Comparison of ENCODE assay signal across 1 cellular context in genomic region chr16:11742536-11743307, GRCh38.
TF ChIP-seq lines count a peak whose summit lies in the region.

A gene with protein sequence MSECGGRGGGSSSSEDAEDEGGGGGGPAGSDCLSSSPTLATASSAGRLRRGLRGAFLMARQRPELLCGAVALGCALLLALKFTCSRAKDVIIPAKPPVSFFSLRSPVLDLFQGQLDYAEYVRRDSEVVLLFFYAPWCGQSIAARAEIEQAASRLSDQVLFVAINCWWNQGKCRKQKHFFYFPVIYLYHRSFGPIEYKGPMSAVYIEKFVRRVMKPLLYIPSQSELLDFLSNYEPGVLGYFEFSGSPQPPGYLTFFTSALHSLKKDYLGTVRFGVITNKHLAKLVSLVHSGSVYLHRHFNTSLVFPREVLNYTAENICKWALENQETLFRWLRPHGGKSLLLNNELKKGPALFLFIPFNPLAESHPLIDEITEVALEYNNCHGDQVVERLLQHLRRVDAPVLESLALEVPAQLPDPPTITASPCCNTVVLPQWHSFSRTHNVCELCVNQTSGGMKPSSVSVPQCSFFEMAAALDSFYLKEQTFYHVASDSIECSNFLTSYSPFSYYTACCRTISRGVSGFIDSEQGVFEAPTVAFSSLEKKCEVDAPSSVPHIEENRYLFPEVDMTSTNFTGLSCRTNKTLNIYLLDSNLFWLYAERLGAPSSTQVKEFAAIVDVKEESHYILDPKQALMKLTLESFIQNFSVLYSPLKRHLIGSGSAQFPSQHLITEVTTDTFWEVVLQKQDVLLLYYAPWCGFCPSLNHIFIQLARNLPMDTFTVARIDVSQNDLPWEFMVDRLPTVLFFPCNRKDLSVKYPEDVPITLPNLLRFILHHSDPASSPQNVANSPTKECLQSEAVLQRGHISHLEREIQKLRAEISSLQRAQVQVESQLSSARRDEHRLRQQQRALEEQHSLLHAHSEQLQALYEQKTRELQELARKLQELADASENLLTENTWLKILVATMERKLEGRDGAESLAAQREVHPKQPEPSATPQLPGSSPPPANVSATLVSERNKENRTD (minus strand): TSS chr16:11742857. CDS start chr16:11742730, 127 bp downstream.

TF ChIP-seq in HEK293, 187 proteins besides CTCF, POLR2A, EP300 and RAD21 (continued from another document and continues in another):
- TF ChIP-seq, protein P1, sequence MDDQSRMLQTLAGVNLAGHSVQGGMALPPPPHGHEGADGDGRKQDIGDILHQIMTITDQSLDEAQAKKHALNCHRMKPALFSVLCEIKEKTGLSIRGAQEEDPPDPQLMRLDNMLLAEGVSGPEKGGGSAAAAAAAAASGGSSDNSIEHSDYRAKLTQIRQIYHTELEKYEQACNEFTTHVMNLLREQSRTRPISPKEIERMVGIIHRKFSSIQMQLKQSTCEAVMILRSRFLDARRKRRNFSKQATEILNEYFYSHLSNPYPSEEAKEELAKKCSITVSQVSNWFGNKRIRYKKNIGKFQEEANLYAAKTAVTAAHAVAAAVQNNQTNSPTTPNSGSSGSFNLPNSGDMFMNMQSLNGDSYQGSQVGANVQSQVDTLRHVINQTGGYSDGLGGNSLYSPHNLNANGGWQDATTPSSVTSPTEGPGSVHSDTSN (CRISPR knock-in tag; IDR thresholded peaks at IDR 0.05), result no peak; the same call in 1 of the 2 replicates
- peak; percentile 71 for TF ChIP-seq PRDM4 (tag by site-specific recombination; IDR thresholded peaks at IDR 0.05)
- TF ChIP-seq, protein P2, sequence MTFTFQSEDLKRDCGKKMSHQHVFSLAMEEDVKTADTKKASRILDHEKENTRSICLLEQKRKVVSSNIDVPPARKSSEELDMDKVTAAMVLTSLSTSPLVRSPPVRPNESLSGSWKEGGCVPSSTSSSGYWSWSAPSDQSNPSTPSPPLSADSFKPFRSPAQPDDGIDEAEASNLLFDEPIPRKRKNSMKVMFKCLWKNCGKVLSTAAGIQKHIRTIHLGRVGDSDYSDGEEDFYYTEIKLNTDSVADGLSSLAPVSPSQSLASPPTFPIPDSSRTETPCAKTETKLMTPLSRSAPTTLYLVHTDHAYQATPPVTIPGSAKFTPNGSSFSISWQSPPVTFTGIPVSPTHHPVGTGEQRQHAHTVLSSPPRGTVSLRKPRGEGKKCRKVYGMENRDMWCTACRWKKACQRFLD (tag by site-specific recombination; IDR thresholded peaks at IDR 0.05), result no peak
- peak; percentile 12; the same call in 1 of the 2 replicates for TF ChIP-seq ZNF76 (tag by site-specific recombination; IDR thresholded peaks at IDR 0.05; ENCODE audit: borderline replicate concordance, low read depth)
- peak; percentile 96; the same call in 1 of the 2 replicates for TF ChIP-seq BCL11B (tag by site-specific recombination; IDR thresholded peaks at IDR 0.05; ENCODE audit: low read depth)
- peak; percentile 52; the same call in 1 of the 2 replicates for TF ChIP-seq ZBTB44 (tag by site-specific recombination; IDR thresholded peaks at IDR 0.05)
- TF ChIP-seq GLIS1 (tag by site-specific recombination; IDR thresholded peaks at IDR 0.05), result no peak; the same call in 1 of the 2 replicates
- peak; percentile 72 for TF ChIP-seq ZNF660 (tag by site-specific recombination; IDR thresholded peaks at IDR 0.05)
- TF ChIP-seq ZNF24 (tag by site-specific recombination; IDR thresholded peaks at IDR 0.05), result peak; percentile 43; the same call in 1 of the 2 replicates
- no peak for TF ChIP-seq ZNF555 (tag by site-specific recombination; conservative IDR thresholded peaks at IDR 0.05)
- TF ChIP-seq SP7 (tag by site-specific recombination; IDR thresholded peaks at IDR 0.05), result peak; percentile 48; the same call in 1 of the 2 replicates
- TF ChIP-seq, protein P3, sequence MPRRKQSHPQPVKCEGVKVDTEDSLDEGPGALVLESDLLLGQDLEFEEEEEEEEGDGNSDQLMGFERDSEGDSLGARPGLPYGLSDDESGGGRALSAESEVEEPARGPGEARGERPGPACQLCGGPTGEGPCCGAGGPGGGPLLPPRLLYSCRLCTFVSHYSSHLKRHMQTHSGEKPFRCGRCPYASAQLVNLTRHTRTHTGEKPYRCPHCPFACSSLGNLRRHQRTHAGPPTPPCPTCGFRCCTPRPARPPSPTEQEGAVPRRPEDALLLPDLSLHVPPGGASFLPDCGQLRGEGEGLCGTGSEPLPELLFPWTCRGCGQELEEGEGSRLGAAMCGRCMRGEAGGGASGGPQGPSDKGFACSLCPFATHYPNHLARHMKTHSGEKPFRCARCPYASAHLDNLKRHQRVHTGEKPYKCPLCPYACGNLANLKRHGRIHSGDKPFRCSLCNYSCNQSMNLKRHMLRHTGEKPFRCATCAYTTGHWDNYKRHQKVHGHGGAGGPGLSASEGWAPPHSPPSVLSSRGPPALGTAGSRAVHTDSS (tag by site-specific recombination; IDR thresholded peaks at IDR 0.05), result 0 out of 2 replicates have a peak, but pooled peaks have one; percentile 19
- TF ChIP-seq EGR2 (tag by site-specific recombination; IDR thresholded peaks at IDR 0.05; ENCODE audit: low read depth), result peak; percentile 82
- no peak for TF ChIP-seq GFI1B (tag by site-specific recombination; IDR thresholded peaks at IDR 0.05)
- peak; percentile 80; the same call in 1 of the 2 replicates for TF ChIP-seq BCL11A (tag by site-specific recombination; IDR thresholded peaks at IDR 0.05; ENCODE audit: low read depth)
- TF ChIP-seq KLF1 (tag by site-specific recombination; IDR thresholded peaks at IDR 0.05), result peak; percentile 99
- TF ChIP-seq IKZF3 (tag by site-specific recombination; IDR thresholded peaks at IDR 0.05), result peak; percentile 97
- TF ChIP-seq, protein P4, sequence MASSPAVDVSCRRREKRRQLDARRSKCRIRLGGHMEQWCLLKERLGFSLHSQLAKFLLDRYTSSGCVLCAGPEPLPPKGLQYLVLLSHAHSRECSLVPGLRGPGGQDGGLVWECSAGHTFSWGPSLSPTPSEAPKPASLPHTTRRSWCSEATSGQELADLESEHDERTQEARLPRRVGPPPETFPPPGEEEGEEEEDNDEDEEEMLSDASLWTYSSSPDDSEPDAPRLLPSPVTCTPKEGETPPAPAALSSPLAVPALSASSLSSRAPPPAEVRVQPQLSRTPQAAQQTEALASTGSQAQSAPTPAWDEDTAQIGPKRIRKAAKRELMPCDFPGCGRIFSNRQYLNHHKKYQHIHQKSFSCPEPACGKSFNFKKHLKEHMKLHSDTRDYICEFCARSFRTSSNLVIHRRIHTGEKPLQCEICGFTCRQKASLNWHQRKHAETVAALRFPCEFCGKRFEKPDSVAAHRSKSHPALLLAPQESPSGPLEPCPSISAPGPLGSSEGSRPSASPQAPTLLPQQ (tag by site-specific recombination; IDR thresholded peaks at IDR 0.05), result peak; percentile 94
- TF ChIP-seq OVOL3 (tag by site-specific recombination; IDR thresholded peaks at IDR 0.05), result 0 out of 2 replicates have a peak, but pooled peaks have one; percentile 66
- no peak for TF ChIP-seq ZNF221 (tag by site-specific recombination; IDR thresholded peaks at IDR 0.05; ENCODE audit: borderline replicate concordance)
- TF ChIP-seq ZNF223 (tag by site-specific recombination; IDR thresholded peaks at IDR 0.05), result no peak
- peak; percentile 96 for TF ChIP-seq ZBTB8A (tag by site-specific recombination; IDR thresholded peaks at IDR 0.05)
- TF ChIP-seq GLI4 (tag by site-specific recombination; IDR thresholded peaks at IDR 0.05), result no peak
- TF ChIP-seq MZF1 (tag by site-specific recombination; IDR thresholded peaks at IDR 0.05; ENCODE audit: borderline replicate concordance), result peak; percentile 30; the same call in 1 of the 2 replicates
- peak; percentile 14; the same call in 1 of the 2 replicates for TF ChIP-seq ZNF843 (tag by site-specific recombination; IDR thresholded peaks at IDR 0.05)
- TF ChIP-seq ZFP69B (tag by site-specific recombination; IDR thresholded peaks at IDR 0.05), result peak; percentile 89
- TF ChIP-seq HIC1 (tag by site-specific recombination; IDR thresholded peaks at IDR 0.05), result peak; percentile 91
- no peak for TF ChIP-seq ZNF544 (tag by site-specific recombination; IDR thresholded peaks at IDR 0.05)
- TF ChIP-seq ZEB2 (tag by site-specific recombination; IDR thresholded peaks at IDR 0.05), result peak; percentile 95
- TF ChIP-seq KLF16 (tag by site-specific recombination; IDR thresholded peaks at IDR 0.05), result peak; percentile 85; the same call in 1 of the 2 replicates
- TF ChIP-seq HOXD13 (CRISPR knock-in tag; IDR thresholded peaks at IDR 0.05; ENCODE audit: borderline replicate concordance), result no peak
- TF ChIP-seq ZNF776 (tag by site-specific recombination; IDR thresholded peaks at IDR 0.05; ENCODE audit: borderline replicate concordance), result no peak
- no peak for TF ChIP-seq TRIM28 (IDR thresholded peaks at IDR 0.05; ENCODE audit: borderline replicate concordance, low read length)
- TF ChIP-seq ZNF394 (tag by site-specific recombination; IDR thresholded peaks at IDR 0.05; ENCODE audit: borderline replicate concordance), result peak; percentile 93
- no peak for TF ChIP-seq ZNF623 (tag by site-specific recombination; IDR thresholded peaks at IDR 0.05)
- TF ChIP-seq SCRT1 (tag by site-specific recombination; IDR thresholded peaks at IDR 0.05; ENCODE audit: borderline replicate concordance), result no peak
- peak; percentile 67 for TF ChIP-seq OSR2 (tag by site-specific recombination; IDR thresholded peaks at IDR 0.05)
- peak; percentile 22; the same call in 1 of the 2 replicates for TF ChIP-seq ZNF341 (tag by site-specific recombination; IDR thresholded peaks at IDR 0.05; ENCODE audit: low read depth)
- no peak for TF ChIP-seq ZNF280C (tag by site-specific recombination; IDR thresholded peaks at IDR 0.05)
- TF ChIP-seq ZBTB1 (tag by site-specific recombination; IDR thresholded peaks at IDR 0.05), result peak; percentile 24; the same call in 1 of the 2 replicates
